15 cellular contexts compared by ENCODE assay signal in genomic region chr16:31456988-31457360, GRCh38. TPM values are rescaled to one million over a fixed set of nuclear protein-coding genes. Genes with fewer than 3 reads are reported as not detected.
A peak's percentile ranks its signal among the peaks of the same experiment; 100 is the strongest.
DNase-seq lines count a peak whose midpoint lies in the region; ATAC-seq, FAIRE-seq and TF ChIP-seq lines count a peak whose summit lies in the region.
"Had no signal": no experiment of that assay in that cellular context is flagged by ENCODE, and none has a peak within 500 bp of the region (broad histone marks: within the 10 kb centered on the region; RNA-seq: fewer than 3 reads in every experiment).

No MANE protein-coding gene starts in this region.

- H3K36me3 ChIP-seq in HepG2 (replicated peaks in 1 of 2; ENCODE audit: control insufficient read depth in 1 of 2, insufficient read depth in 2 of 2, low read length in 2 of 2) (peaks cover 5 to 11% of the 10 kb centered on the region in 2 experiments), right lobe of liver (no peaks in the 10 kb centered on the region), iPS-20b (ENCODE audit: insufficient read depth, low read depth, low read length) (no peaks in the 10 kb centered on the region), tibial artery (peaks cover 0 to 15% (median under 1%) of the 10 kb centered on the region in 3 donors)
- H3K36me3 ChIP-seq: brain microvascular endothelial cell, transverse colon had no signal

- H3K9me3 ChIP-seq in HepG2 (ENCODE audit: low read length) (no peaks in the 10 kb centered on the region), right lobe of liver (no peaks in the 10 kb centered on the region), iPS-20b (ENCODE audit: insufficient read depth, low read depth, low read length) (no peaks in the 10 kb centered on the region), tibial artery (no peaks in the 10 kb centered on the region)
- H3K9me3 ChIP-seq: transverse colon had no signal

- H3K4me3 Mint-ChIP-seq in activated B cell treated with CpG ODN at 0.5 μM for 24 hours, result peak overlapping the region; percentile 19

- H3K9ac ChIP-seq in HepG2 (ENCODE audit: insufficient read depth, low read depth, low read length), result peak overlapping the region; percentile 97; the same call in 1 of the 2 replicates
- H3K9ac ChIP-seq in iPS-20b (ENCODE audit: low read depth, low read length), result no peak overlapping the region

- TF ChIP-seq RAD21 in HepG2 (CRISPR knock-in tag; IDR thresholded peaks at IDR 0.05), result no peak

- no peak overlapping the region for H3K27ac Mint-ChIP-seq in activated B cell treated with CpG ODN at 0.5 μM for 24 hours

- FAIRE-seq in HepG2 (lab: Jason Lieb, UNC), result no peak
- FAIRE-seq: RCC 7860 had no signal

- H3K27ac ChIP-seq in HepG2 (ENCODE audit: extremely low read length, insufficient read depth, low read length) (peak overlapping the region; percentile 95), right lobe of liver (no peak overlapping the region), iPS-20b (ENCODE audit: low read length) (no peak overlapping the region), tibial artery (peak overlapping the region in 1 of 2 donors; percentile 98)
- H3K27ac ChIP-seq: brain microvascular endothelial cell, foreskin keratinocyte had no signal

- peaks cover 54% of the 10 kb centered on the region for H3K4me1 Mint-ChIP-seq in activated B cell treated with CpG ODN at 0.5 μM for 24 hours

- ATAC-seq in HepG2, result no peak
- no peak for ATAC-seq in right lobe of liver
- ATAC-seq in activated B cell treated with CpG ODN at 0.5 μM for 24 hours (ENCODE audit: low read depth), result no peak
- ATAC-seq in HG03342 (IDR thresholded peaks at IDR 0.05; ENCODE audit: unreplicated experiment), result no peak
- no peak for ATAC-seq in GM18867 (IDR thresholded peaks at IDR 0.05; ENCODE audit: unreplicated experiment)
- no peak for ATAC-seq in GM21529 (IDR thresholded peaks at IDR 0.05; ENCODE audit: unreplicated experiment)
- ATAC-seq: activated CD4-positive, CD25-positive, alpha-beta regulatory T cell treated with anti-CD3 and anti-CD28 coated beads, Interleukin-2, amount 50 U/mL, for 24 hours; foreskin keratinocyte had no signal

- no peaks in the 10 kb centered on the region for H3K27me3 Mint-ChIP-seq in activated B cell treated with CpG ODN at 0.5 μM for 24 hours

- intact Hi-C loops in HepG2 (cut with micrococcal nuclease; ENCODE audit: unreplicated experiment), result loop anchor here (5.0 kb wide), 1 partner anchor 415 kb away; the partner anchor contains the start of gene ZNF267
- intact Hi-C loops in right lobe of liver (cut with DNase I), result loop anchor here in 1 of 2 donors (10.0 kb wide), 1 partner anchor 272 kb away; the partner anchor contains the start of gene FUS
- intact Hi-C loops in activated B cell treated with CpG ODN at 0.5 μM for 24 hours (cut with micrococcal nuclease), result loop anchor here (5.0 kb wide), 2 partner anchors 240 to 255 kb away; a partner anchor contains a TSS
- intact Hi-C loops in tibial artery (cut with DNase I; ENCODE audit: low total_unique reads), result loop anchor here (10.0 kb wide), 1 partner anchor 418 kb away; the partner anchor contains the start of gene ZNF267

- WGBS in HepG2 (ENCODE audit: low lambda C conversion rate), result 71% methylated on average over 8 of the region's 8 CpGs
- WGBS in right lobe of liver (ENCODE audit: insufficient coverage, low coverage, low lambda C conversion rate, missing lambda C conversion rate), result 86% methylated on average over 2 of the region's 8 CpGs

- H3K4me1 ChIP-seq in HepG2 (ENCODE audit: insufficient read depth, low read length) (peaks cover 69% of the 10 kb centered on the region), right lobe of liver (peaks cover 0 to 72% (median 27%) of the 10 kb centered on the region in 4 donors), iPS-20b (ENCODE audit: insufficient read depth, low read length) (peaks cover 19% of the 10 kb centered on the region), tibial artery (peaks cover 5 to 74% (median 71%) of the 10 kb centered on the region in 4 donors)

- TF ChIP-seq CTCF in HepG2 (CRISPR knock-in tag; IDR thresholded peaks at IDR 0.05), result no peak
- no peak for TF ChIP-seq CTCF in right lobe of liver (IDR thresholded peaks at IDR 0.05)
- no peak for TF ChIP-seq CTCF in activated B cell treated with CpG ODN at 0.5 μM for 24 hours (IDR thresholded peaks at IDR 0.05)
- no peak for TF ChIP-seq CTCF in tibial artery (IDR thresholded peaks at IDR 0.05)

- TF ChIP-seq EP300 in HepG2 (IDR thresholded peaks at IDR 0.05; ENCODE audit: low read depth in 2 of 2, low read length in 2 of 2) (no peak), HepG2 (CRISPR knock-in tag; IDR thresholded peaks at IDR 0.05; ENCODE audit: borderline replicate concordance) (no peak)

- in situ Hi-C loops in HepG2 (cut with HindIII; ENCODE audit: extremely low pct_ligation_motif_present, low pct_unique_long_range_greater_than_20kb), result loop anchor here (5.0 to 10.0 kb wide), 3 partner anchors 245 to 465 kb away; partner anchors contain the start of gene ZNF267

- BruUV-seq in HepG2 (replicated peaks; lab: Mats Ljungman, UMichigan), result no TSS peak

- POLR2A ChIA-PET in HepG2 (lab: Yijun Ruan, JAX) (interaction anchor here (1.1 to 8.3 kb wide), 4 partner anchors 8 to 277 kb away, joined by 5 to 110 read pairs (median 8); partner anchors contain the start of gene FUS), activated B cell treated with CpG ODN at 0.5 μM for 24 hours (lab: Charles Lee) (interaction anchor here (1.2 to 1.6 kb wide), 2 partner anchors 256 to 339 kb away, joined by 3 to 7 read pairs; partner anchors contain the start of gene KAT8)

- H3K79me2 ChIP-seq in HepG2 (ENCODE audit: insufficient read depth, low read length), result peaks cover 38% of the 10 kb centered on the region

- no peak for DNase-seq in HepG2 (ENCODE audit: low spot score)
- DNase-seq in right lobe of liver, result no peak
- no peak for DNase-seq in activated B cell treated with CpG ODN at 0.5 μM for 24 hours
- peak; percentile 11 to 48 for DNase-seq in tibial artery
- DNase-seq: brain microvascular endothelial cell; foreskin keratinocyte; NCI-H1694; stimulated activated CD4-positive, alpha-beta T cell treated with anti-CD3 and anti-CD28 coated beads, Interleukin-1b, Interleukin-23, amount 100 ng/mL, for 48 hours; transverse colon had no signal

- H4K20me1 ChIP-seq in HepG2 (ENCODE audit: insufficient read depth, low read length), result peaks cover 49% of the 10 kb centered on the region

- CTCF ChIA-PET in HepG2 (lab: Yijun Ruan, JAX; ENCODE audit: low intra/inter-chr PET ratio, low total read pairs), result no interaction called here
- CTCF ChIA-PET in activated B cell treated with CpG ODN at 0.5 μM for 24 hours (lab: Charles Lee), result no interaction called here

- H3K36me3 Mint-ChIP-seq in activated B cell treated with CpG ODN at 0.5 μM for 24 hours (ENCODE audit: low read depth), result peaks cover 16% of the 10 kb centered on the region

- H3K4me3 ChIP-seq in HepG2 (replicated peaks in 1 of 3; ENCODE audit: insufficient read depth in 1 of 3, low read depth in 2 of 3, low read length in 3 of 3) (peak overlapping the region; percentile 6 to 98 (median 83); a peak in 5 of 6 replicates), right lobe of liver (no peak overlapping the region), iPS-20b (ENCODE audit: low read length) (peak overlapping the region; percentile 81; the same call in 1 of the 2 replicates), tibial artery (peak overlapping the region in 1 of 2 donors; percentile 66)

- TF ChIP-seq POLR2A in HepG2 (IDR thresholded peaks at IDR 0.05; ENCODE audit: insufficient read depth in 1 of 2, low read depth in 2 of 2, low read length in 2 of 2), result 0 out of 4 replicates have a peak, but pooled peaks of 1 of the 2 experiments have one; percentile 35
- no peak for TF ChIP-seq POLR2A in right lobe of liver (IDR thresholded peaks at IDR 0.05)

- H3K9me3 Mint-ChIP-seq in activated B cell treated with CpG ODN at 0.5 μM for 24 hours, result no peaks in the 10 kb centered on the region

- H3K4me2 ChIP-seq in HepG2 (ENCODE audit: low read depth, low read length), result peak overlapping the region; percentile 99

- H3K27me3 ChIP-seq in HepG2 (ENCODE audit: control insufficient read depth in 1 of 2, insufficient read depth in 2 of 2, low read length in 2 of 2) (no peaks in the 10 kb centered on the region; a peak in 1 of 5 replicates), right lobe of liver (no peaks in the 10 kb centered on the region), iPS-20b (ENCODE audit: insufficient read depth, low read length) (no peaks in the 10 kb centered on the region), tibial artery (no peaks in the 10 kb centered on the region)
- H3K27me3 ChIP-seq: brain microvascular endothelial cell, foreskin keratinocyte, transverse colon had no signal

- H2AFZ ChIP-seq in HepG2 (ENCODE audit: low read length), result no peak overlapping the region

RNA-seq across cellular contexts. Expression of gene ARMC5, which starts 2.3 kb away (rescaled TPM):
- total RNA-seq in HepG2 (2016; rRNA removed; fragmentation: Illumina TruSeq; extraction: Trizol) (13.0 and 22.3 TPM in 2 replicates), right lobe of liver (10 to 100 TPM in 3 of 6 experiments, 1 to 10 TPM in 3; 3.9 to 20.9 (median 11.0) TPM), activated B cell treated with CpG ODN at 0.5 μM for 24 hours (10.9 TPM in 2 replicates)
- 2.5 and 3.1 TPM in 2 replicates for total RNA-seq in HepG2 (2016; cell fraction: cytosol; rRNA removed; fragmentation: Illumina TruSeq; extraction: Trizol; ENCODE audit: low read depth)
- total RNA-seq in HepG2 (2016; cell fraction: insoluble cytoplasmic fraction; rRNA removed; fragmentation: Illumina TruSeq; extraction: Trizol), result 10.7 and 21.4 TPM in 2 replicates
- total RNA-seq in HepG2 (2016; cell fraction: membrane; rRNA removed; fragmentation: Illumina TruSeq; extraction: Trizol), result 5.2 and 6.5 TPM in 2 replicates
- 20.2 and 21.0 TPM in 2 replicates for total RNA-seq in HepG2 (2016; cell fraction: nucleus; rRNA removed; fragmentation: Illumina TruSeq; extraction: Trizol)
- 10.8 and 11.9 TPM in 2 replicates for polyA plus RNA-seq in HepG2 (2011; rRNA removed)
- 6.1 and 8.8 TPM in 2 replicates for polyA plus RNA-seq in HepG2 (2011; cell fraction: cytosol; rRNA removed)
- polyA plus RNA-seq in HepG2 (2011; cell fraction: nucleus; rRNA removed), result 83.4 and 108 TPM in 2 replicates
- 6.3 and 9.1 TPM in 2 replicates for polyA plus RNA-seq in HepG2 (2012)
- polyA plus RNA-seq in HepG2 (2016; cell fraction: cytosol; fragmentation: Illumina TruSeq; extraction: Trizol; ENCODE audit: low read depth), result 1.9 and 2.5 TPM in 2 replicates
- 13.4 and 15.6 TPM in 2 replicates for polyA plus RNA-seq in HepG2 (2016; cell fraction: insoluble cytoplasmic fraction; fragmentation: Illumina TruSeq; extraction: Trizol; ENCODE audit: low read depth)
- polyA plus RNA-seq in HepG2 (2016; cell fraction: membrane; fragmentation: Illumina TruSeq; extraction: Trizol; ENCODE audit: low read depth), result 3.6 and 4.2 TPM in 2 replicates
- polyA plus RNA-seq in HepG2 (2016; cell fraction: nucleus; fragmentation: Illumina TruSeq; extraction: Trizol; ENCODE audit: insufficient read depth, low read depth), result 51.3 and 57.5 TPM in 2 replicates
- polyA minus RNA-seq in HepG2 (2011; rRNA and poly(A)+ RNA removed; ENCODE audit: low replicate concordance), result 7.1 and 29.7 TPM in 2 replicates
- polyA minus RNA-seq in HepG2 (2011; cell fraction: cytosol; rRNA and poly(A)+ RNA removed), result 6.3 and 6.8 TPM in 2 replicates
- 19.5 and 24.3 TPM in 2 replicates for polyA minus RNA-seq in HepG2 (2011; cell fraction: nucleus; rRNA and poly(A)+ RNA removed)

RNA-seq across cellular contexts. Expression of gene ZNF843, which starts 14.4 kb away (rescaled TPM):
- total RNA-seq in HepG2 (2016; rRNA removed; fragmentation: Illumina TruSeq; extraction: Trizol) (not detected in 2 replicates), right lobe of liver (under 1 TPM; 0.19 to 0.68 (median 0.36) TPM), activated B cell treated with CpG ODN at 0.5 μM for 24 hours (0.10 and 0.11 TPM in 2 replicates)
- total RNA-seq in HepG2 (2016; cell fraction: cytosol; rRNA removed; fragmentation: Illumina TruSeq; extraction: Trizol; ENCODE audit: low read depth), result 0.20 TPM in 1 of 2 replicates, not detected in the other
- total RNA-seq in HepG2 (2016; cell fraction: insoluble cytoplasmic fraction; rRNA removed; fragmentation: Illumina TruSeq; extraction: Trizol), result not detected in 2 replicates
- not detected in 2 replicates for total RNA-seq in HepG2 (2016; cell fraction: membrane; rRNA removed; fragmentation: Illumina TruSeq; extraction: Trizol)
- total RNA-seq in HepG2 (2016; cell fraction: nucleus; rRNA removed; fragmentation: Illumina TruSeq; extraction: Trizol), result not detected in 2 replicates
- polyA plus RNA-seq in HepG2 (2011; rRNA removed), result 0.03 and 0.04 TPM in 2 replicates
- polyA plus RNA-seq in HepG2 (2011; cell fraction: cytosol; rRNA removed), result 0.04 TPM in 1 of 2 replicates, not detected in the other
- polyA plus RNA-seq in HepG2 (2011; cell fraction: nucleus; rRNA removed), result not detected in 2 replicates
- not detected in 2 replicates for polyA plus RNA-seq in HepG2 (2012)
- not detected in 2 replicates for polyA plus RNA-seq in HepG2 (2016; cell fraction: cytosol; fragmentation: Illumina TruSeq; extraction: Trizol; ENCODE audit: low read depth)
- polyA plus RNA-seq in HepG2 (2016; cell fraction: insoluble cytoplasmic fraction; fragmentation: Illumina TruSeq; extraction: Trizol; ENCODE audit: low read depth), result not detected in 2 replicates
- polyA plus RNA-seq in HepG2 (2016; cell fraction: membrane; fragmentation: Illumina TruSeq; extraction: Trizol; ENCODE audit: low read depth), result not detected in 2 replicates
- not detected in 2 replicates for polyA plus RNA-seq in HepG2 (2016; cell fraction: nucleus; fragmentation: Illumina TruSeq; extraction: Trizol; ENCODE audit: insufficient read depth, low read depth)
- polyA minus RNA-seq in HepG2 (2011; rRNA and poly(A)+ RNA removed; ENCODE audit: low replicate concordance), result 0.12 TPM in 1 of 2 replicates, not detected in the other
- polyA minus RNA-seq in HepG2 (2011; cell fraction: cytosol; rRNA and poly(A)+ RNA removed), result not detected in 2 replicates
- not detected in 2 replicates for polyA minus RNA-seq in HepG2 (2011; cell fraction: nucleus; rRNA and poly(A)+ RNA removed)

RNA-seq across cellular contexts. Expression of gene TGFB1I1, which starts 15.0 kb away (rescaled TPM):
- 0.52 and 0.80 TPM in 2 replicates for total RNA-seq in HepG2 (2016; rRNA removed; fragmentation: Illumina TruSeq; extraction: Trizol)
- 0.53 and 0.61 TPM in 2 replicates for total RNA-seq in HepG2 (2016; cell fraction: cytosol; rRNA removed; fragmentation: Illumina TruSeq; extraction: Trizol; ENCODE audit: low read depth)
- total RNA-seq in HepG2 (2016; cell fraction: insoluble cytoplasmic fraction; rRNA removed; fragmentation: Illumina TruSeq; extraction: Trizol), result 0.31 and 0.87 TPM in 2 replicates
- total RNA-seq in HepG2 (2016; cell fraction: membrane; rRNA removed; fragmentation: Illumina TruSeq; extraction: Trizol), result 0.72 and 0.80 TPM in 2 replicates
- 0.84 and 0.97 TPM in 2 replicates for total RNA-seq in HepG2 (2016; cell fraction: nucleus; rRNA removed; fragmentation: Illumina TruSeq; extraction: Trizol)
- polyA plus RNA-seq in HepG2 (2011; rRNA removed), result 2.9 TPM in 2 replicates
- polyA plus RNA-seq in HepG2 (2011; cell fraction: cytosol; rRNA removed), result 2.2 and 2.6 TPM in 2 replicates
- polyA plus RNA-seq in HepG2 (2011; cell fraction: nucleus; rRNA removed), result 6.8 and 7.8 TPM in 2 replicates
- 0.55 and 1.2 TPM in 2 replicates for polyA plus RNA-seq in HepG2 (2012)
- 1.5 and 2.0 TPM in 2 replicates for polyA plus RNA-seq in HepG2 (2016; cell fraction: cytosol; fragmentation: Illumina TruSeq; extraction: Trizol; ENCODE audit: low read depth)
- polyA plus RNA-seq in HepG2 (2016; cell fraction: insoluble cytoplasmic fraction; fragmentation: Illumina TruSeq; extraction: Trizol; ENCODE audit: low read depth), result 1.0 and 1.6 TPM in 2 replicates
- 1.6 and 2.4 TPM in 2 replicates for polyA plus RNA-seq in HepG2 (2016; cell fraction: membrane; fragmentation: Illumina TruSeq; extraction: Trizol; ENCODE audit: low read depth)
- polyA plus RNA-seq in HepG2 (2016; cell fraction: nucleus; fragmentation: Illumina TruSeq; extraction: Trizol; ENCODE audit: insufficient read depth, low read depth), result 1.2 and 2.2 TPM in 2 replicates
- polyA minus RNA-seq in HepG2 (2011; rRNA and poly(A)+ RNA removed; ENCODE audit: low replicate concordance), result 1.8 and 12.1 TPM in 2 replicates
- 1.4 and 3.0 TPM in 2 replicates for polyA minus RNA-seq in HepG2 (2011; cell fraction: cytosol; rRNA and poly(A)+ RNA removed)
- 1.2 and 3.4 TPM in 2 replicates for polyA minus RNA-seq in HepG2 (2011; cell fraction: nucleus; rRNA and poly(A)+ RNA removed)
- total RNA-seq in right lobe of liver, result 1 to 10 TPM; 1.9 to 7.9 (median 6.7) TPM
- 1.4 and 2.6 TPM in 2 replicates for total RNA-seq in activated B cell treated with CpG ODN at 0.5 μM for 24 hours

RNA-seq across cellular contexts. Expression of gene SLC5A2, which starts 25.9 kb away (rescaled TPM):
- 0.44 and 0.97 TPM in 2 replicates for total RNA-seq in HepG2 (2016; rRNA removed; fragmentation: Illumina TruSeq; extraction: Trizol)
- total RNA-seq in HepG2 (2016; cell fraction: cytosol; rRNA removed; fragmentation: Illumina TruSeq; extraction: Trizol; ENCODE audit: low read depth), result 0.30 and 0.44 TPM in 2 replicates
- 0.97 TPM in 1 of 2 replicates, not detected in the other for total RNA-seq in HepG2 (2016; cell fraction: insoluble cytoplasmic fraction; rRNA removed; fragmentation: Illumina TruSeq; extraction: Trizol)
- 0.53 and 0.72 TPM in 2 replicates for total RNA-seq in HepG2 (2016; cell fraction: membrane; rRNA removed; fragmentation: Illumina TruSeq; extraction: Trizol)
- total RNA-seq in HepG2 (2016; cell fraction: nucleus; rRNA removed; fragmentation: Illumina TruSeq; extraction: Trizol), result 0.81 and 2.1 TPM in 2 replicates
- polyA plus RNA-seq in HepG2 (2011; rRNA removed), result 0.24 and 0.64 TPM in 2 replicates
- 0.10 and 0.27 TPM in 2 replicates for polyA plus RNA-seq in HepG2 (2011; cell fraction: cytosol; rRNA removed)
- 3.9 and 6.8 TPM in 2 replicates for polyA plus RNA-seq in HepG2 (2011; cell fraction: nucleus; rRNA removed)
- polyA plus RNA-seq in HepG2 (2012), result 2.0 and 11.8 TPM in 2 replicates
- polyA plus RNA-seq in HepG2 (2016; cell fraction: cytosol; fragmentation: Illumina TruSeq; extraction: Trizol; ENCODE audit: low read depth), result 0.08 and 0.14 TPM in 2 replicates
- 0.51 TPM in 1 of 2 replicates, not detected in the other for polyA plus RNA-seq in HepG2 (2016; cell fraction: insoluble cytoplasmic fraction; fragmentation: Illumina TruSeq; extraction: Trizol; ENCODE audit: low read depth)
- 0.20 and 0.42 TPM in 2 replicates for polyA plus RNA-seq in HepG2 (2016; cell fraction: membrane; fragmentation: Illumina TruSeq; extraction: Trizol; ENCODE audit: low read depth)
- polyA plus RNA-seq in HepG2 (2016; cell fraction: nucleus; fragmentation: Illumina TruSeq; extraction: Trizol; ENCODE audit: insufficient read depth, low read depth), result 3.2 TPM in 2 replicates
- polyA minus RNA-seq in HepG2 (2011; rRNA and poly(A)+ RNA removed; ENCODE audit: low replicate concordance), result 0.09 and 1.2 TPM in 2 replicates
- not detected in 2 replicates for polyA minus RNA-seq in HepG2 (2011; cell fraction: cytosol; rRNA and poly(A)+ RNA removed)
- polyA minus RNA-seq in HepG2 (2011; cell fraction: nucleus; rRNA and poly(A)+ RNA removed), result 0.77 and 0.87 TPM in 2 replicates
- under 1 TPM in 3 of 6 experiments, not detected in 3; 0.07 to 0.14 (median 0.12) TPM for total RNA-seq in right lobe of liver
- not detected in 2 replicates for total RNA-seq in activated B cell treated with CpG ODN at 0.5 μM for 24 hours
- total RNA-seq: transverse colon had no signal

RNA-seq across cellular contexts. Expression of gene COX6A2, which starts 28.8 kb away (rescaled TPM):
- total RNA-seq in HepG2 (2016; rRNA removed; fragmentation: Illumina TruSeq; extraction: Trizol), result not detected in 2 replicates
- total RNA-seq in HepG2 (2016; cell fraction: cytosol; rRNA removed; fragmentation: Illumina TruSeq; extraction: Trizol; ENCODE audit: low read depth), result not detected in 2 replicates
- total RNA-seq in HepG2 (2016; cell fraction: insoluble cytoplasmic fraction; rRNA removed; fragmentation: Illumina TruSeq; extraction: Trizol), result not detected in 2 replicates
- not detected in 2 replicates for total RNA-seq in HepG2 (2016; cell fraction: membrane; rRNA removed; fragmentation: Illumina TruSeq; extraction: Trizol)
- total RNA-seq in HepG2 (2016; cell fraction: nucleus; rRNA removed; fragmentation: Illumina TruSeq; extraction: Trizol), result not detected in 2 replicates
- not detected in 2 replicates for polyA plus RNA-seq in HepG2 (2011; rRNA removed)
- polyA plus RNA-seq in HepG2 (2011; cell fraction: cytosol; rRNA removed), result not detected in 2 replicates
- not detected in 2 replicates for polyA plus RNA-seq in HepG2 (2011; cell fraction: nucleus; rRNA removed)
- polyA plus RNA-seq in HepG2 (2012), result not detected in 2 replicates
- polyA plus RNA-seq in HepG2 (2016; cell fraction: cytosol; fragmentation: Illumina TruSeq; extraction: Trizol; ENCODE audit: low read depth), result not detected in 2 replicates
- not detected in 2 replicates for polyA plus RNA-seq in HepG2 (2016; cell fraction: insoluble cytoplasmic fraction; fragmentation: Illumina TruSeq; extraction: Trizol; ENCODE audit: low read depth)
- not detected in 2 replicates for polyA plus RNA-seq in HepG2 (2016; cell fraction: membrane; fragmentation: Illumina TruSeq; extraction: Trizol; ENCODE audit: low read depth)
- not detected in 2 replicates for polyA plus RNA-seq in HepG2 (2016; cell fraction: nucleus; fragmentation: Illumina TruSeq; extraction: Trizol; ENCODE audit: insufficient read depth, low read depth)
- not detected in 2 replicates for polyA minus RNA-seq in HepG2 (2011; rRNA and poly(A)+ RNA removed; ENCODE audit: low replicate concordance)
- polyA minus RNA-seq in HepG2 (2011; cell fraction: cytosol; rRNA and poly(A)+ RNA removed), result not detected in 2 replicates
- not detected in 2 replicates for polyA minus RNA-seq in HepG2 (2011; cell fraction: nucleus; rRNA and poly(A)+ RNA removed)
- 1 to 10 TPM in 4 of 6 experiments, not detected in 2; 4.1 to 6.0 (median 4.6) TPM for total RNA-seq in right lobe of liver
- total RNA-seq in activated B cell treated with CpG ODN at 0.5 μM for 24 hours, result not detected in 2 replicates
- total RNA-seq: foreskin keratinocyte, transverse colon had no signal
- polyA plus RNA-seq: foreskin keratinocyte had no signal

Comparison
In these comparisons a context has a peak if more than half of its experiments do, and no peak if none do; other contexts are left out.
1. H3K4me3 ChIP-seq: peak in HepG2 (3 of 3) and iPS-20b (single experiment); none in right lobe of liver (0 of 3).
2. DNase-seq: peak in tibial artery (2 of 2); none in HepG2 (single experiment), right lobe of liver (0 of 3) and activated B cell treated with CpG ODN at 0.5 μM for 24 hours (single experiment).